Comparison of ENCODE assay signal across 12 cellular contexts in the genomic region with DNA sequence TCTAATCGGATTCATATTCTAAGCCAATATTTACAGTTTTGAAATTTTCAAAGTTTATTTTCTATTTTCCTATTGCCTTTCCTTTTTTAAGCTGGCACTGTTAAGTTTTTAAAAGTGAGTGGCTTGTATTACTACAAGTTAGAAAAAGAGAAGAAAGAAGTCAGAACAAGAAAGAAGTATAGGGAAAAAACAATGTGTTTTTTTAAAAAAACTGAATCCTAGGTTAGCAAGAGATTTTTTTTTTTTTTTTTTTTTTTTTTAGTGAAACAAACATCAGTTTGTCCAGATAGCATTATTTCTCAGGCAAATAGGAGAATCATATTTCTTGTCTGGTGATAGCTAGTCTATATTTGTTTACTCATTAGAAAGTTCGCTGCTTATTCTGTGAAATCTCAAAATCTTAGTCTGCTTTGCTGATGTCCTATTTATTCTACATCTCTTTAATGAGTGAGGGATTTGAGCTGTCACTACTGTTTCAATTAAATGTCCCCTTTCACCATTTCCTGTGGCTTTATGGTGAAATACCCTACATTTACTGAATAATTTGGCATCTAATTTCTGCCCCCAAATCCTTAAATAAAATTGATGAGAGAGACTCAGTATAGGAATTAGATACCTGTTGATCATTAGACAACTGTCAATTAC. TPM values are rescaled to one million over a fixed set of nuclear protein-coding genes. Genes with fewer than 3 reads are reported as not detected.
A peak's percentile ranks its signal among the peaks of the same experiment; 100 is the strongest.
DNase-seq lines count a peak whose midpoint lies in the region; ATAC-seq and TF ChIP-seq lines count a peak whose summit lies in the region.
"Had no signal": no experiment of that assay in that cellular context is flagged by ENCODE, and none has a peak within 500 bp of the region (broad histone marks: within the 10 kb centered on the region; RNA-seq: fewer than 3 reads in every experiment).

No MANE protein-coding gene starts in this region.

- H2AFZ ChIP-seq in Loucy (ENCODE audit: low read length), result peak overlapping the region; percentile 32; the same call in 1 of the 2 replicates

- H3K9me2 ChIP-seq in Loucy (replicated peaks; ENCODE audit: low read depth, low read length), result no peaks in the 10 kb centered on the region

- no peaks in the 10 kb centered on the region for H4K20me1 ChIP-seq in Loucy (ENCODE audit: insufficient read depth, low read length, poor library complexity, severe bottlenecking)

- H3K79me2 ChIP-seq in Loucy (ENCODE audit: insufficient read depth, low read length), result no peaks in the 10 kb centered on the region

- peak overlapping the region; percentile 60 for H3K9ac ChIP-seq in Loucy (ENCODE audit: low read depth, low read length, poor library complexity, severe bottlenecking)

- peak overlapping the region; percentile 63 for H3K27ac Mint-ChIP-seq in activated CD4-positive, alpha-beta T cell treated with anti-CD3 and anti-CD28 coated beads for 36 hours
- H3K27ac Mint-ChIP-seq in naive thymus-derived CD8-positive, alpha-beta T cell, result peak overlapping the region in 6 of 10 donors; percentile 18 to 73 (median 62)
- H3K27ac Mint-ChIP-seq: progenitor cell of endocrine pancreas had no signal

- peak overlapping the region; percentile 74 for H3K4me2 ChIP-seq in Loucy (ENCODE audit: low read depth, low read length, poor library complexity, severe bottlenecking)

- H3K4me3 ChIP-seq in Loucy (ENCODE audit: low read length, poor library complexity, severe bottlenecking) (peak overlapping the region; percentile 65), WERI-Rb-1 (ENCODE audit: low read depth, low read length) (peak overlapping the region; percentile 12)
- H3K4me3 ChIP-seq: breast epithelium, gastroesophageal sphincter had no signal

- H3K9me3 Mint-ChIP-seq in activated CD4-positive, alpha-beta T cell treated with anti-CD3 and anti-CD28 coated beads for 36 hours (ENCODE audit: low read depth), result no peaks in the 10 kb centered on the region
- H3K9me3 Mint-ChIP-seq in naive thymus-derived CD8-positive, alpha-beta T cell, result no peaks in the 10 kb centered on the region

- TF ChIP-seq CTCF in Loucy (conservative IDR thresholded peaks at IDR 0.05; ENCODE audit: low read length) (no peak), WERI-Rb-1 (IDR thresholded peaks at IDR 0.05; ENCODE audit: low read depth, low read length) (no peak)

- POLR2A ChIA-PET in activated CD4-positive, alpha-beta T cell treated with anti-CD3 and anti-CD28 coated beads for 36 hours (lab: Charles Lee), result interaction anchor here (0.6 to 1.1 kb wide), 3 partner anchors 10 to 21 kb away, joined by 3 read pairs; no protein-coding TSS in a partner anchor
- POLR2A ChIA-PET in naive thymus-derived CD8-positive, alpha-beta T cell (lab: Charles Lee), result interaction anchor here (0.7 to 1.0 kb wide), 2 partner anchors 16 to 20 kb away, joined by 3 to 4 read pairs; no protein-coding TSS in a partner anchor

- H3K27ac ChIP-seq in WERI-Rb-1, result peak overlapping the region; percentile 47
- H3K27ac ChIP-seq: breast epithelium, gastroesophageal sphincter had no signal

- H3K9me3 ChIP-seq in Loucy (ENCODE audit: insufficient read depth, low read depth, low read length) (no peaks in the 10 kb centered on the region), WERI-Rb-1 (ENCODE audit: severe bottlenecking) (no peaks in the 10 kb centered on the region)
- H3K9me3 ChIP-seq: breast epithelium, gastroesophageal sphincter had no signal

- intact Hi-C loops in activated CD4-positive, alpha-beta T cell treated with anti-CD3 and anti-CD28 coated beads for 36 hours (cut with DNase I, micrococcal nuclease), result no loop called here

- no peaks in the 10 kb centered on the region for H3K36me3 Mint-ChIP-seq in activated CD4-positive, alpha-beta T cell treated with anti-CD3 and anti-CD28 coated beads for 36 hours (ENCODE audit: low read depth)
- H3K36me3 Mint-ChIP-seq in naive thymus-derived CD8-positive, alpha-beta T cell, result no peaks in the 10 kb centered on the region

- H3K27me3 Mint-ChIP-seq in activated CD4-positive, alpha-beta T cell treated with anti-CD3 and anti-CD28 coated beads for 36 hours, result no peaks in the 10 kb centered on the region
- H3K27me3 Mint-ChIP-seq in naive thymus-derived CD8-positive, alpha-beta T cell, result no peaks in the 10 kb centered on the region

- CTCF ChIA-PET in activated CD4-positive, alpha-beta T cell treated with anti-CD3 and anti-CD28 coated beads for 36 hours (lab: Charles Lee), result interaction anchor here (0.6 to 1.2 kb wide), 3 partner anchors 10 to 41 kb away, joined by 3 to 4 read pairs (median 3); no protein-coding TSS in a partner anchor

- H3F3A ChIP-seq in Loucy (ENCODE audit: low read depth), result peaks cover 5% of the 10 kb centered on the region; the same call in 1 of the 2 replicates

- no peak for ATAC-seq in activated CD4-positive, alpha-beta T cell treated with anti-CD3 and anti-CD28 coated beads for 36 hours
- ATAC-seq in naive thymus-derived CD8-positive, alpha-beta T cell, result no peak
- ATAC-seq in HG02938 (IDR thresholded peaks at IDR 0.05; ENCODE audit: unreplicated experiment), result no peak
- ATAC-seq: gastroesophageal sphincter had no signal

- DNase-seq in activated CD4-positive, alpha-beta T cell treated with anti-CD3 and anti-CD28 coated beads for 36 hours, result no peak
- DNase-seq in activated CD4-positive, alpha-beta T cell treated with anti-CD3 and anti-CD28 coated beads for 1 hour, result no peak
- DNase-seq in WERI-Rb-1 (no peak), DMS53 treated with DMSO at 0.1 percent for 48 hours (lab: John Stamatoyannopoulos, UW; ENCODE audit: unreplicated experiment) (no peak)
- DNase-seq in naive thymus-derived CD8-positive, alpha-beta T cell, result no peak
- no peak for DNase-seq in stimulated activated CD4-positive, alpha-beta T cell treated with anti-CD3 and anti-CD28 coated beads, Interleukin-15, amount 100 ng/mL, for 24 hours
- DNase-seq: ACHN had no signal

- peaks cover 48% of the 10 kb centered on the region for H3K4me1 Mint-ChIP-seq in activated CD4-positive, alpha-beta T cell treated with anti-CD3 and anti-CD28 coated beads for 36 hours
- peaks cover 9 to 32% (median 11%) of the 10 kb centered on the region in 4 donors for H3K4me1 Mint-ChIP-seq in naive thymus-derived CD8-positive, alpha-beta T cell

- peaks cover 27% of the 10 kb centered on the region for H3K4me1 ChIP-seq in Loucy (ENCODE audit: insufficient read depth, low read length, poor library complexity, severe bottlenecking)
- H3K4me1 ChIP-seq: breast epithelium, gastroesophageal sphincter had no signal

- H3K4me3 Mint-ChIP-seq in activated CD4-positive, alpha-beta T cell treated with anti-CD3 and anti-CD28 coated beads for 36 hours, result peak overlapping the region; percentile 24
- H3K4me3 Mint-ChIP-seq in naive thymus-derived CD8-positive, alpha-beta T cell, result peak overlapping the region in 6 of 10 donors; percentile 5 to 68 (median 21)

- H3K27me3 ChIP-seq in Loucy (ENCODE audit: insufficient read depth, low read length, poor library complexity, severe bottlenecking) (no peaks in the 10 kb centered on the region), WERI-Rb-1 (ENCODE audit: insufficient read depth, low read depth, severe bottlenecking) (no peaks in the 10 kb centered on the region)
- H3K27me3 ChIP-seq: breast epithelium, gastroesophageal sphincter had no signal

- H3K36me3 ChIP-seq in Loucy (ENCODE audit: insufficient read depth, low read length), result no peaks in the 10 kb centered on the region
- H3K36me3 ChIP-seq in WERI-Rb-1, result no peaks in the 10 kb centered on the region
- H3K36me3 ChIP-seq: breast epithelium, gastroesophageal sphincter had no signal

RNA-seq across cellular contexts. Expression of a gene that starts 19.1 kb away (rescaled TPM):
- 100 to 1,000 TPM; 209 to 240 TPM for total RNA-seq in activated CD4-positive, alpha-beta T cell treated with anti-CD3 and anti-CD28 coated beads for 36 hours
- 10 to 100 TPM; 27.7 to 27.8 TPM for total RNA-seq in naive thymus-derived CD8-positive, alpha-beta T cell
- polyA plus RNA-seq in naive thymus-derived CD8-positive, alpha-beta T cell, result 1 to 10 TPM; 6.1 to 8.2 (median 7.9) TPM

Comparison
In these comparisons a context has a peak if more than half of its experiments do, and no peak if none do; other contexts are left out.
1. RNA of a gene that starts 19.1 kb away (total RNA-seq): 209 to 240 TPM in activated CD4-positive, alpha-beta T cell treated with anti-CD3 and anti-CD28 coated beads for 36 hours; 27.7 to 27.8 TPM in naive thymus-derived CD8-positive, alpha-beta T cell; every median in the first group is over 4 times any median in the second.